ENCODE assay signal across 25 cellular contexts in the genomic region with DNA sequence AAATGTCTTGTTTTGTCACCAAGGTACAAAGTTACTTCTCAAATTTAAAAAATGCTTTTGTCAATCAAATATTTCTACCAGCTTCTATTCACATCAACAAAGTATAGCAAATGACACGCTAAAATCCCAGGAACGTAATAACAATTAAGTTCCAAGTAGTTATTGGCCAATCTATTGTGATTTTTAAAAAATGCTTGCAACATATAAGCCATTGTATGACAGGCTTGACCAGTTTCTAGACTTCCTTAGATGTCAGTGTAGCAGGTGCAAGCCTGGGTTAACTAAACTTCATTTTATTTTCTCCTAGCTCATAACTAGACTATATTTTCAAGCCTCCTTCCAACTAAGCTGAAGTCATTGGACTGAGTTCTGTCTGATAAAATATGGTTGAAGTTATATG.
"Had no signal": no experiment of that assay in that cellular context is flagged by ENCODE, and none has a peak within 500 bp of the region (broad histone marks: within the 10 kb centered on the region; RNA-seq: fewer than 3 reads in every experiment).

No MANE protein-coding gene starts in this region.

- DNase-seq: activated CD4-positive, alpha-beta T cell treated with anti-CD3 and anti-CD28 coated beads for 48 hours; activated CD4-positive, alpha-beta T cell treated with anti-CD3 and anti-CD28 coated beads, Interleukin-2, amount 50 U/mL, for 48 hours; activated CD4-positive, CD25-positive, alpha-beta regulatory T cell treated with anti-CD3 and anti-CD28 coated beads, Interleukin-2, amount 50 U/mL, for 72 hours; activated CD8-positive, alpha-beta memory T cell treated with anti-CD3 and anti-CD28 coated beads for 24 hours; activated effector memory CD4-positive, alpha-beta T cell treated with anti-CD3 and anti-CD28 coated beads, Interleukin-2, amount 50 U/mL, for 16 hours; activated naive CD4-positive, alpha-beta T cell treated with Interleukin-2 at 50 U/mL for 16 hours; activated naive CD8-positive, alpha-beta T cell treated with anti-CD3 and anti-CD28 coated beads, Interleukin-2, amount 50 U/mL, for 24 hours; activated T-cell treated with anti-CD3 and anti-CD28 coated beads, Interleukin-2, amount 50 U/mL, for 4 hours; amniotic stem cell; body of pancreas; NCI-H1105; NCI-H1436; NCI-H1694 treated with DMSO at 0.1 percent for 48 hours; NCI-H2029 treated with DMSO at 0.1 percent for 48 hours; NCI-H345; NCI-H510A; NCI-H69; NK-92 treated with Interleukin-12 subunit alpha and Interleukin-12 subunit beta, amount 100 ng/mL, for 24 hours; PC-9; SHP77 treated with DMSO at 0.1 percent for 48 hours had no signal

- ATAC-seq: activated naive CD4-positive, alpha-beta T cell treated with anti-CD3 and anti-CD28 coated beads, Interleukin-2, amount 50 U/mL, for 72 hours; activated naive CD8-positive, alpha-beta T cell treated with anti-CD3 and anti-CD28 coated beads, Interleukin-2, amount 50 U/mL, for 24 hours; activated T-cell treated with anti-CD3 and anti-CD28 coated beads, Interleukin-2, amount 50 U/mL, for 4 hours; body of pancreas had no signal

- H2AFZ ChIP-seq: PC-9 had no signal

- H3K36me3 ChIP-seq: ascending aorta had no signal

- H3K9me3 ChIP-seq: ascending aorta, body of pancreas had no signal

- H3K4me1 Mint-ChIP-seq: central memory CD8-positive, alpha-beta T cell had no signal

- H3K9me3 Mint-ChIP-seq: activated naive CD4-positive, alpha-beta T cell treated with anti-CD3 and anti-CD28 coated beads, Interleukin-2, amount 50 U/mL, for 72 hours; activated naive CD8-positive, alpha-beta T cell treated with anti-CD3 and anti-CD28 coated beads, Interleukin-2, amount 50 U/mL, for 24 hours; activated T-cell treated with anti-CD3 and anti-CD28 coated beads, Interleukin-2, amount 50 U/mL, for 4 hours; central memory CD8-positive, alpha-beta T cell; T-helper 1 cell treated with Interleukin-12 subunit alpha and Interleukin-12 subunit beta and Interleukin-4 antibody, amounts not matched to agents 30 μg/mL and 1 μg/mL, for 36 hours had no signal

- H3K4me3 ChIP-seq: ascending aorta, body of pancreas, PC-9 had no signal

- H3K9ac ChIP-seq: KMS-11 had no signal

- H3K4me1 ChIP-seq: ascending aorta, body of pancreas had no signal

- H3K27me3 Mint-ChIP-seq: activated naive CD8-positive, alpha-beta T cell treated with anti-CD3 and anti-CD28 coated beads, Interleukin-2, amount 50 U/mL, for 24 hours had no signal

- H3K36me3 Mint-ChIP-seq: activated naive CD4-positive, alpha-beta T cell treated with anti-CD3 and anti-CD28 coated beads, Interleukin-2, amount 50 U/mL, for 72 hours had no signal

- H3K4me2 ChIP-seq: KMS-11, PC-9 had no signal

- H3K27me3 ChIP-seq: ascending aorta, body of pancreas had no signal

- H3K27ac ChIP-seq: ascending aorta, body of pancreas, KMS-11, PC-9 had no signal

- H3K27ac Mint-ChIP-seq: activated naive CD4-positive, alpha-beta T cell treated with anti-CD3 and anti-CD28 coated beads, Interleukin-2, amount 50 U/mL, for 72 hours; activated naive CD8-positive, alpha-beta T cell treated with anti-CD3 and anti-CD28 coated beads, Interleukin-2, amount 50 U/mL, for 24 hours; T-helper 1 cell treated with Interleukin-12 subunit alpha and Interleukin-12 subunit beta and Interleukin-4 antibody, amounts not matched to agents 30 μg/mL and 1 μg/mL, for 36 hours had no signal

- H3K4me3 Mint-ChIP-seq: activated naive CD8-positive, alpha-beta T cell treated with anti-CD3 and anti-CD28 coated beads, Interleukin-2, amount 50 U/mL, for 24 hours; activated T-cell treated with anti-CD3 and anti-CD28 coated beads, Interleukin-2, amount 50 U/mL, for 4 hours; central memory CD8-positive, alpha-beta T cell; T-helper 1 cell treated with Interleukin-12 subunit alpha and Interleukin-12 subunit beta and Interleukin-4 antibody, amounts not matched to agents 30 μg/mL and 1 μg/mL, for 36 hours had no signal
